11 cellular contexts compared by ENCODE assay signal in the genomic region with DNA sequence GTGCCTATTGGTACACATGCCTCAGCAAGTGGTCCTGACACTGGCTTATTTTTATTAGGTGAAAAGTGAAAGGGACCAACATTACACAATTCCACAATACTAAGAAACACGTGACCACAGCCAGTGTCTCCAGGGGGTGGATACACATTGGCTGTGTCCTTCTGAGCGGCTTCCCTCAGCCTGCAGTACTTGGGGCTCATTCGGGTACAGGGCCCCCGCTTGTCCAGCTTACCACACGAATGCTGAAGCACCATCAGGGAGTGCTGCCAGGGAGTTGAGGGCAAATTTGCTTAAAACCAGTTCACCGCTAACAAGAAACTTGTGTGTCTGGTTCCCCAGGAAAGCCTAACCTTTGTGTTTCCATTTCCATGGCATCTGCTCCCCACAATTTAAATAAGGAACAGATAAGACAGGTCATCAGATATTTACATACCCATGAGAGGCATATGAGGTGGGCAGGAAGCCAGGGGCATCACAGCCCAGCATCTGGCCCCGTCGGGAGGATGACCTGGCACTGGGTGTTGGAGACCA. TPM values are rescaled to one million over a fixed set of nuclear protein-coding genes. Genes with fewer than 3 reads are reported as not detected.
DNase-seq lines count a peak whose midpoint lies in the region; ATAC-seq and TF ChIP-seq lines count a peak whose summit lies in the region.
"Had no signal": no experiment of that assay in that cellular context is flagged by ENCODE, and none has a peak within 500 bp of the region (broad histone marks: within the 10 kb centered on the region; RNA-seq: fewer than 3 reads in every experiment).

No MANE protein-coding gene starts in this region.

- intact Hi-C loops in CD4-positive, alpha-beta T cell (cut with DNase I, micrococcal nuclease): loop anchor here in 1 of 2 experiments (5.0 kb wide), 1 partner anchor 33 kb away; no protein-coding TSS in a partner anchor
- intact Hi-C loops in aorta (cut with DNase I): no loop called here

- DNase-seq in CD4-positive, alpha-beta T cell: no peak
- DNase-seq in HT-29 (ENCODE audit: low spot score): peak; percentile 82
- no peak for DNase-seq in activated naive CD8-positive, alpha-beta T cell treated with anti-CD3 and anti-CD28 coated beads, Interleukin-2, amount 10 ng/mL, durations not matched to agents 7 days and 5 days
- DNase-seq in mucosa of gallbladder (ENCODE audit: low spot score): peak; percentile 22
- no peak for DNase-seq in NCI-H2227 (lab: John Stamatoyannopoulos, UW; ENCODE audit: unreplicated experiment)
- DNase-seq in aorta: no peak
- no peak for DNase-seq in activated CD4-positive, CD25-positive, alpha-beta regulatory T cell (lab: John Stamatoyannopoulos, UW)
- no peak for DNase-seq in NCI-H2107 (lab: John Stamatoyannopoulos, UW)
- DNase-seq: left ventricle myocardium superior; stimulated activated CD4-positive, alpha-beta T cell treated with anti-CD3 and anti-CD28 coated beads, Interleukin-12 subunit alpha, Interleukin-12 subunit beta, amount 100 ng/mL, for 4 hours; trophoblast cell had no signal

- WGBS in aorta, 2 donors: 76 to 81% methylated on average over 8 of the region's 8 CpGs

- POLR2A ChIA-PET in CD4-positive, alpha-beta T cell (lab: Charles Lee): no interaction called here
- POLR2A ChIA-PET in activated naive CD8-positive, alpha-beta T cell treated with anti-CD3 and anti-CD28 coated beads, Interleukin-2, amount 10 ng/mL, durations not matched to agents 7 days and 5 days (lab: Charles Lee): no interaction called here

- TF ChIP-seq CTCF in CD4-positive, alpha-beta T cell (IDR thresholded peaks at IDR 0.05): no peak

- no peaks in the 10 kb centered on the region for H3K9me3 ChIP-seq in CD4-positive, alpha-beta T cell (ENCODE audit: control insufficient read depth, low read length)
- no peaks in the 10 kb centered on the region for H3K9me3 ChIP-seq in aorta (ENCODE audit: control insufficient read depth, low read length)

- H3K27me3 ChIP-seq in CD4-positive, alpha-beta T cell (ENCODE audit: control insufficient read depth, insufficient read depth, low read length): no peaks in the 10 kb centered on the region
- H3K27me3 ChIP-seq in aorta (ENCODE audit: control insufficient read depth in 1 of 2, insufficient read depth in 2 of 2, low read length in 1 of 2): no peaks in the 10 kb centered on the region

- peaks cover 46% of the 10 kb centered on the region for H3K36me3 Mint-ChIP-seq in CD4-positive, alpha-beta T cell (ENCODE audit: low read depth)
- H3K36me3 Mint-ChIP-seq in activated naive CD8-positive, alpha-beta T cell treated with anti-CD3 and anti-CD28 coated beads, Interleukin-2, amount 10 ng/mL, durations not matched to agents 7 days and 5 days: peaks cover 32% of the 10 kb centered on the region

- no peaks in the 10 kb centered on the region for H3K27me3 Mint-ChIP-seq in CD4-positive, alpha-beta T cell
- H3K27me3 Mint-ChIP-seq in activated naive CD8-positive, alpha-beta T cell treated with anti-CD3 and anti-CD28 coated beads, Interleukin-2, amount 10 ng/mL, durations not matched to agents 7 days and 5 days: no peaks in the 10 kb centered on the region

- no peak overlapping the region for H3K4me3 Mint-ChIP-seq in CD4-positive, alpha-beta T cell
- H3K4me3 Mint-ChIP-seq in activated naive CD8-positive, alpha-beta T cell treated with anti-CD3 and anti-CD28 coated beads, Interleukin-2, amount 10 ng/mL, durations not matched to agents 7 days and 5 days: no peak overlapping the region

- H3K27ac ChIP-seq in CD4-positive, alpha-beta T cell (ENCODE audit: low read depth, low read length): no peak overlapping the region
- H3K27ac ChIP-seq in aorta (ENCODE audit: low read depth in 1 of 2, low read length in 2 of 2): no peak overlapping the region

- H3K4me3 ChIP-seq in aorta (ENCODE audit: low read length in 2 of 2): no peak overlapping the region

- ATAC-seq in CD4-positive, alpha-beta T cell (ENCODE audit: poor library complexity): no peak
- no peak for ATAC-seq in activated naive CD8-positive, alpha-beta T cell treated with anti-CD3 and anti-CD28 coated beads, Interleukin-2, amount 10 ng/mL, durations not matched to agents 7 days and 5 days (ENCODE audit: low read depth)
- ATAC-seq in aorta (ENCODE audit: low FRiP score): no peak
- ATAC-seq: left ventricle myocardium superior had no signal

- CTCF ChIA-PET in CD4-positive, alpha-beta T cell (lab: Charles Lee): no interaction called here

- no peaks in the 10 kb centered on the region for H3K9me3 Mint-ChIP-seq in CD4-positive, alpha-beta T cell
- no peaks in the 10 kb centered on the region for H3K9me3 Mint-ChIP-seq in activated naive CD8-positive, alpha-beta T cell treated with anti-CD3 and anti-CD28 coated beads, Interleukin-2, amount 10 ng/mL, durations not matched to agents 7 days and 5 days

- peak overlapping the region; percentile 81 for H3K27ac Mint-ChIP-seq in CD4-positive, alpha-beta T cell
- H3K27ac Mint-ChIP-seq in activated naive CD8-positive, alpha-beta T cell treated with anti-CD3 and anti-CD28 coated beads, Interleukin-2, amount 10 ng/mL, durations not matched to agents 7 days and 5 days: peak overlapping the region; percentile 75

- H3K4me1 Mint-ChIP-seq in CD4-positive, alpha-beta T cell (ENCODE audit: low read depth): peaks cover 53% of the 10 kb centered on the region
- peaks cover 63% of the 10 kb centered on the region for H3K4me1 Mint-ChIP-seq in activated naive CD8-positive, alpha-beta T cell treated with anti-CD3 and anti-CD28 coated beads, Interleukin-2, amount 10 ng/mL, durations not matched to agents 7 days and 5 days

- H3K36me3 ChIP-seq in aorta (ENCODE audit: control insufficient read depth in 1 of 2, insufficient read depth in 2 of 2, low read length in 1 of 2): no peaks in the 10 kb centered on the region

- no peaks in the 10 kb centered on the region for H3K4me1 ChIP-seq in aorta (ENCODE audit: control insufficient read depth in 1 of 2, insufficient read depth in 2 of 2, low read length in 2 of 2)

RNA-seq across cellular contexts. Expression of a gene that starts 23.3 kb away (rescaled TPM):
- total RNA-seq in CD4-positive, alpha-beta T cell: 10 to 100 TPM; 50.1 to 51.8 TPM
- total RNA-seq in HT-29 (2014; rRNA removed; shearing (Covaris generic)): 2.5 and 3.3 TPM in 2 replicates
- 10 to 100 TPM; 41.3 to 46.1 TPM for total RNA-seq in activated naive CD8-positive, alpha-beta T cell treated with anti-CD3 and anti-CD28 coated beads, Interleukin-2, amount 10 ng/mL, durations not matched to agents 7 days and 5 days
- 9.9 TPM for total RNA-seq in mucosa of gallbladder
- 1 to 10 TPM in 1 of 2 donors, under 1 TPM in 1; 0.65 to 1.4 TPM for total RNA-seq in aorta
- polyA plus RNA-seq in aorta: 1 to 10 TPM in 1 of 2 donors, not detected in 1; 1.5 TPM

RNA-seq across cellular contexts. Expression of a gene that starts 32.8 kb away (rescaled TPM):
- total RNA-seq in CD4-positive, alpha-beta T cell: 10 to 100 TPM; 85.9 to 93.7 TPM
- 14.1 and 16.2 TPM in 2 replicates for total RNA-seq in HT-29 (2014; rRNA removed; shearing (Covaris generic))
- 10 to 100 TPM; 73.6 to 73.8 TPM for total RNA-seq in activated naive CD8-positive, alpha-beta T cell treated with anti-CD3 and anti-CD28 coated beads, Interleukin-2, amount 10 ng/mL, durations not matched to agents 7 days and 5 days
- total RNA-seq in mucosa of gallbladder (44.3 TPM), aorta (10 to 100 TPM in 1 of 2 donors, 1 to 10 TPM in 1; 5.7 to 11.7 TPM)
- polyA plus RNA-seq in aorta: 10 to 100 TPM in 1 of 2 donors, 1 to 10 TPM in 1; 1.5 to 10.1 TPM

RNA-seq across cellular contexts. Expression of a gene that starts 48.2 kb away (rescaled TPM):
- 10 to 100 TPM; 89.6 to 97.0 TPM for total RNA-seq in CD4-positive, alpha-beta T cell
- 15.9 and 19.3 TPM in 2 replicates for total RNA-seq in HT-29 (2014; rRNA removed; shearing (Covaris generic))
- total RNA-seq in activated naive CD8-positive, alpha-beta T cell treated with anti-CD3 and anti-CD28 coated beads, Interleukin-2, amount 10 ng/mL, durations not matched to agents 7 days and 5 days: 100 to 1,000 TPM; 128 to 135 TPM
- total RNA-seq in mucosa of gallbladder (28.5 TPM), aorta (10 to 100 TPM; 14.9 to 25.6 TPM)
- 1 to 10 TPM; 3.4 to 5.9 TPM for polyA plus RNA-seq in aorta

RNA-seq across cellular contexts. Expression of a gene that starts 57.2 kb away (rescaled TPM):
- total RNA-seq in CD4-positive, alpha-beta T cell: 1 to 10 TPM; 1.1 to 1.7 TPM
- total RNA-seq in HT-29 (2014; rRNA removed; shearing (Covaris generic)): 0.31 TPM in 1 of 2 replicates, not detected in the other
- under 1 TPM; 0.11 to 0.14 TPM for total RNA-seq in activated naive CD8-positive, alpha-beta T cell treated with anti-CD3 and anti-CD28 coated beads, Interleukin-2, amount 10 ng/mL, durations not matched to agents 7 days and 5 days
- total RNA-seq in mucosa of gallbladder: 0.26 TPM
- 1 to 10 TPM in 1 of 2 donors, under 1 TPM in 1; 0.36 to 4.2 TPM for total RNA-seq in aorta
- under 1 TPM in 1 of 2 donors, not detected in 1; 0.13 TPM for polyA plus RNA-seq in aorta

Comparison
In these comparisons a context has a peak if more than half of its experiments do, and no peak if none do; other contexts are left out.
1. DNase-seq: peak in HT-29 (single experiment) and mucosa of gallbladder (single experiment); none in CD4-positive, alpha-beta T cell (0 of 10), activated naive CD8-positive, alpha-beta T cell treated with anti-CD3 and anti-CD28 coated beads, Interleukin-2, amount 10 ng/mL, durations not matched to agents 7 days and 5 days (single experiment), NCI-H2227 (single experiment), aorta (0 of 2), activated CD4-positive, CD25-positive, alpha-beta regulatory T cell (0 of 4) and NCI-H2107 (single experiment).